In genomic region chr3:171416061-171416460, GRCh38 we compare ENCODE assay signal across 17 cellular contexts.
"Had no signal": no experiment of that assay in that cellular context is flagged by ENCODE, and none has a peak within 500 bp of the region (broad histone marks: within the 10 kb centered on the region; RNA-seq: fewer than 3 reads in every experiment).

No MANE protein-coding gene starts in this region.

- H3K27ac Mint-ChIP-seq: activated naive CD8-positive, alpha-beta T cell treated with anti-CD3 and anti-CD28 coated beads, Interleukin-2, amount 50 U/mL, for 24 hours; stimulated activated naive CD8-positive, alpha-beta T cell treated with anti-CD3 and anti-CD28 coated beads, Interleukin-15, Interleukin-2, amounts not matched to agents 100 ng/mL and 50 ng/mL, for 24 hours had no signal

- DNase-seq: activated CD4-positive, alpha-beta T cell treated with anti-CD3 and anti-CD28 coated beads, Interleukin-2, amount 50 U/mL, for 4 hours; activated CD4-positive, CD25-positive, alpha-beta regulatory T cell treated with anti-CD3 and anti-CD28 coated beads, Interleukin-2, amount 50 U/mL, for 72 hours; activated naive CD4-positive, alpha-beta T cell treated with Interleukin-2 at 50 U/mL for 16 hours; activated naive CD8-positive, alpha-beta T cell treated with anti-CD3 and anti-CD28 coated beads, Interleukin-2, amount 50 U/mL, for 24 hours; activated T-cell treated with anti-CD3 and anti-CD28 coated beads for 4 hours; colonic mucosa; effector CD4-positive, alpha-beta T cell; esophagus squamous epithelium; heart left ventricle; immature natural killer cell; lower lobe of right lung; midbrain; spleen; SW 1271 had no signal

- ATAC-seq: activated naive CD8-positive, alpha-beta T cell treated with anti-CD3 and anti-CD28 coated beads, Interleukin-2, amount 50 U/mL, for 24 hours; heart left ventricle; lower lobe of right lung; sciatic nerve had no signal

- H3K4me3 Mint-ChIP-seq: activated naive CD8-positive, alpha-beta T cell treated with anti-CD3 and anti-CD28 coated beads, Interleukin-2, amount 50 U/mL, for 24 hours; immature natural killer cell; neural crest cell; stimulated activated naive CD8-positive, alpha-beta T cell treated with anti-CD3 and anti-CD28 coated beads, Interleukin-15, Interleukin-2, amounts not matched to agents 100 ng/mL and 50 ng/mL, for 24 hours had no signal

- H3K9me3 Mint-ChIP-seq: activated naive CD8-positive, alpha-beta T cell treated with anti-CD3 and anti-CD28 coated beads, Interleukin-2, amount 50 U/mL, for 24 hours; immature natural killer cell; stimulated activated naive CD8-positive, alpha-beta T cell treated with anti-CD3 and anti-CD28 coated beads, Interleukin-15, Interleukin-2, amounts not matched to agents 100 ng/mL and 50 ng/mL, for 24 hours had no signal

- H3K27me3 Mint-ChIP-seq: activated naive CD8-positive, alpha-beta T cell treated with anti-CD3 and anti-CD28 coated beads, Interleukin-2, amount 50 U/mL, for 24 hours; stimulated activated naive CD8-positive, alpha-beta T cell treated with anti-CD3 and anti-CD28 coated beads, Interleukin-15, Interleukin-2, amounts not matched to agents 100 ng/mL and 50 ng/mL, for 24 hours had no signal
